ENCODE assay signal across 11 cellular contexts in the genomic region with DNA sequence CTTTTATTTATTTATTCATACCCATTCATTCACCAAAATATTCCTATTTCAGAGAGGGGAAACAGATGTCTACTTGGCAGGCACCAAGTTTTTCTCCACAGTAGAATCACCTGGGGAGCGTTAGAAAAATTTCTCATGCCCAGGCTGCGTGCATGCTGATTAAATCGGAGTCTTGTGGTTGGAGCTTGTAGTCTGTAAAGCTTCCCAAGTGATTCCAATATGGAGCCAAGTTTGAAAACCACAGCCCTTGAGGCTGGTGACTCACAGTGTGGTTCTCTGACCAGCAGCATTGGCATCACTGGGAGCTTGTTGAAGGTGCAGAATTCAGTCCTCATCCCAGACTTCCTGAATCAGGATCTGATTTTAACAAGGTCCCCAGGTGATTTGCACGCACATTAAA. TPM values are rescaled to one million over a fixed set of nuclear protein-coding genes. Genes with fewer than 3 reads are reported as not detected.
DNase-seq lines count a peak whose midpoint lies in the region; ATAC-seq and TF ChIP-seq lines count a peak whose summit lies in the region.
"Had no signal": no experiment of that assay in that cellular context is flagged by ENCODE, and none has a peak within 500 bp of the region (broad histone marks: within the 10 kb centered on the region; RNA-seq: fewer than 3 reads in every experiment).

No MANE protein-coding gene starts in this region.

- H3K27me3 ChIP-seq in sigmoid colon (no peaks in the 10 kb centered on the region), spleen (replicated peaks in 1 of 7) (no peaks in the 10 kb centered on the region)
- H3K27me3 ChIP-seq in naive thymus-derived CD4-positive, alpha-beta T cell (ENCODE audit: control insufficient read depth in 2 of 2, insufficient read depth in 2 of 2, low read length in 2 of 2): no peaks in the 10 kb centered on the region

- no peak for TF ChIP-seq EP300 in sigmoid colon (IDR thresholded peaks at IDR 0.05)

- H3K4me3 ChIP-seq in fibroblast of pulmonary artery (replicated peaks; ENCODE audit: low read depth, low read length): no peak overlapping the region
- no peak overlapping the region for H3K4me3 ChIP-seq in sigmoid colon
- H3K4me3 ChIP-seq in spleen: no peak overlapping the region
- no peak overlapping the region for H3K4me3 ChIP-seq in naive thymus-derived CD4-positive, alpha-beta T cell (ENCODE audit: low read length)

- 85 to 89% methylated on average over 4 of the region's 4 CpGs for WGBS in sigmoid colon, 2 donors
- 92 to 97% (median 96%) methylated on average over 4 of the region's 4 CpGs for WGBS in spleen, 5 donors

- H3K4me3 Mint-ChIP-seq in naive thymus-derived CD4-positive, alpha-beta T cell: no peak overlapping the region
- H3K4me3 Mint-ChIP-seq: activated CD8-positive, alpha-beta memory T cell treated with anti-CD3 and anti-CD28 coated beads, Interleukin-2, amount 10 ng/mL, durations not matched to agents 7 days and 5 days had no signal

- intact Hi-C loops in sigmoid colon (cut with DNase I): no loop called here
- intact Hi-C loops in spleen (cut with DNase I; ENCODE audit: low total_unique reads): no loop called here
- intact Hi-C loops in naive thymus-derived CD4-positive, alpha-beta T cell (cut with micrococcal nuclease): no loop called here

- no peak for ATAC-seq in GM19035 (IDR thresholded peaks at IDR 0.05; ENCODE audit: unreplicated experiment)
- no peak for ATAC-seq in naive thymus-derived CD4-positive, alpha-beta T cell
- ATAC-seq: activated CD8-positive, alpha-beta memory T cell treated with anti-CD3 and anti-CD28 coated beads, Interleukin-2, amount 10 ng/mL, durations not matched to agents 7 days and 5 days had no signal

- DNase-seq in GM03348 (ENCODE audit: low spot score) (peak; percentile 84), SK-MEL-5 (ENCODE audit: low read depth, low spot score) (peak; percentile 96), fibroblast of pulmonary artery (ENCODE audit: low read depth) (peak; percentile 97), sigmoid colon (no peak), spleen (no peak), NCI-H82 (lab: John Stamatoyannopoulos, UW) (no peak)
- DNase-seq in naive thymus-derived CD4-positive, alpha-beta T cell: no peak
- DNase-seq: activated CD8-positive, alpha-beta memory T cell treated with anti-CD3 and anti-CD28 coated beads, Interleukin-2, amount 10 ng/mL, durations not matched to agents 7 days and 5 days; NCI-H1417 treated with DMSO at 0.1 percent for 48 hours; stimulated activated CD4-positive, alpha-beta T cell treated with anti-CD3 and anti-CD28 coated beads, Interleukin-2, amount 100 ng/mL, for 48 hours had no signal

- no peaks in the 10 kb centered on the region for H3K9me3 Mint-ChIP-seq in naive thymus-derived CD4-positive, alpha-beta T cell

- peaks cover 0 to 33% (median 5%) of the 10 kb centered on the region in 5 donors for H3K36me3 Mint-ChIP-seq in naive thymus-derived CD4-positive, alpha-beta T cell

- no peaks in the 10 kb centered on the region for H3K27me3 Mint-ChIP-seq in naive thymus-derived CD4-positive, alpha-beta T cell
- H3K27me3 Mint-ChIP-seq: activated CD8-positive, alpha-beta memory T cell treated with anti-CD3 and anti-CD28 coated beads, Interleukin-2, amount 10 ng/mL, durations not matched to agents 7 days and 5 days had no signal

- H3K27ac ChIP-seq in sigmoid colon: peak overlapping the region in 3 of 4 donors; percentile 15 to 56 (median 50)
- H3K27ac ChIP-seq in spleen: peak overlapping the region in 1 of 8 donors; percentile 32
- H3K27ac ChIP-seq in naive thymus-derived CD4-positive, alpha-beta T cell (ENCODE audit: low read depth, low read length): no peak overlapping the region

- H3K4me1 Mint-ChIP-seq in naive thymus-derived CD4-positive, alpha-beta T cell: peaks cover 0 to 36% (median 6%) of the 10 kb centered on the region in 7 donors

- CTCF ChIA-PET in naive thymus-derived CD4-positive, alpha-beta T cell (lab: Charles Lee): no interaction called here

- POLR2A ChIA-PET in naive thymus-derived CD4-positive, alpha-beta T cell (lab: Charles Lee): no interaction called here

- H3K36me3 ChIP-seq in sigmoid colon (no peaks in the 10 kb centered on the region), spleen (peaks cover 0 to 62% (median 7%) of the 10 kb centered on the region in 6 donors)
- H3K36me3 ChIP-seq in naive thymus-derived CD4-positive, alpha-beta T cell (ENCODE audit: control insufficient read depth in 2 of 3, insufficient read depth in 3 of 3, low read length in 3 of 3): peaks cover 0 to 26% (median 0%) of the 10 kb centered on the region in 3 experiments

- H3K27ac Mint-ChIP-seq in naive thymus-derived CD4-positive, alpha-beta T cell: no peak overlapping the region
- H3K27ac Mint-ChIP-seq: activated CD8-positive, alpha-beta memory T cell treated with anti-CD3 and anti-CD28 coated beads, Interleukin-2, amount 10 ng/mL, durations not matched to agents 7 days and 5 days had no signal

- H3K4me1 ChIP-seq in sigmoid colon (peaks cover 0 to 47% (median 38%) of the 10 kb centered on the region in 4 donors), spleen (peaks cover 21 to 43% (median 29%) of the 10 kb centered on the region in 6 donors)
- H3K4me1 ChIP-seq in naive thymus-derived CD4-positive, alpha-beta T cell (ENCODE audit: control insufficient read depth in 2 of 2, insufficient read depth in 2 of 2, low read length in 2 of 2): no peaks in the 10 kb centered on the region

- TF ChIP-seq POLR2A in sigmoid colon (IDR thresholded peaks at IDR 0.05): no peak
- no peak for TF ChIP-seq POLR2A in spleen (IDR thresholded peaks at IDR 0.05)

- TF ChIP-seq CTCF in fibroblast of pulmonary artery (IDR thresholded peaks at IDR 0.05; ENCODE audit: low read length, missing control alignments) (no peak), sigmoid colon (IDR thresholded peaks at IDR 0.05) (no peak), spleen (IDR thresholded peaks at IDR 0.05 in 8 of 11, conservative IDR thresholded peaks at IDR 0.05 in 3 of 11) (no peak)

- no peaks in the 10 kb centered on the region for H3K9me3 ChIP-seq in sigmoid colon
- no peaks in the 10 kb centered on the region for H3K9me3 ChIP-seq in spleen
- H3K9me3 ChIP-seq in naive thymus-derived CD4-positive, alpha-beta T cell (ENCODE audit: control insufficient read depth in 2 of 3, low read length in 3 of 3): no peaks in the 10 kb centered on the region

- in situ Hi-C loops in SK-MEL-5 (cut with HindIII; ENCODE audit: low pct_unique_long_range_greater_than_20kb, low sequenced_read_pairs): no loop called here

RNA-seq across cellular contexts. Expression of gene PDHB, which starts 49.7 kb away (rescaled TPM):
- 75.7 and 90.4 TPM in 2 replicates for total RNA-seq in SK-MEL-5 (2014; rRNA removed; shearing (Covaris generic))
- polyA plus RNA-seq in SK-MEL-5 (2015; cell fraction: cytosol; rRNA removed): 67.5 and 73.5 TPM in 2 replicates
- polyA plus RNA-seq in SK-MEL-5 (2015; cell fraction: nucleus; rRNA removed): 36.3 and 47.0 TPM in 2 replicates
- total RNA-seq in sigmoid colon (100 to 1,000 TPM in 2 of 4 donors, 10 to 100 TPM in 2; 92.0 to 105 (median 98.9) TPM), spleen (10 to 100 TPM; 46.6 to 75.5 (median 58.0) TPM)
- polyA plus RNA-seq in sigmoid colon (100 to 1,000 TPM in 2 of 3 donors, 10 to 100 TPM in 1; 69.4 to 120 (median 111) TPM), spleen (10 to 100 TPM; 53.9 to 82.1 (median 71.1) TPM)
- 10 to 100 TPM; 30.1 to 58.1 (median 54.0) TPM for total RNA-seq in naive thymus-derived CD4-positive, alpha-beta T cell
- 100 to 1,000 TPM; 106 to 128 TPM for polyA plus RNA-seq in naive thymus-derived CD4-positive, alpha-beta T cell

RNA-seq across cellular contexts. Expression of gene PXK, which starts 51.2 kb away (rescaled TPM):
- total RNA-seq in SK-MEL-5 (2014; rRNA removed; shearing (Covaris generic)): 42.0 and 45.8 TPM in 2 replicates
- 37.3 and 42.9 TPM in 2 replicates for polyA plus RNA-seq in SK-MEL-5 (2015; cell fraction: cytosol; rRNA removed)
- 34.2 and 46.6 TPM in 2 replicates for polyA plus RNA-seq in SK-MEL-5 (2015; cell fraction: nucleus; rRNA removed)
- total RNA-seq in sigmoid colon: 10 to 100 TPM; 30.3 to 58.7 (median 50.5) TPM
- polyA plus RNA-seq in sigmoid colon: 10 to 100 TPM in 1 of 3 donors, 1 to 10 TPM in 2; 6.9 to 16.4 (median 8.4) TPM
- 10 to 100 TPM; 39.4 to 80.9 (median 56.5) TPM for total RNA-seq in spleen
- polyA plus RNA-seq in spleen: 10 to 100 TPM; 19.3 to 25.3 (median 19.9) TPM
- total RNA-seq in naive thymus-derived CD4-positive, alpha-beta T cell: 10 to 100 TPM; 17.3 to 38.9 (median 22.3) TPM
- 10 to 100 TPM; 23.1 to 26.3 TPM for polyA plus RNA-seq in naive thymus-derived CD4-positive, alpha-beta T cell

Comparison
In these comparisons a context has a peak if more than half of its experiments do, and no peak if none do; other contexts are left out.
1. DNase-seq: peak in GM03348 (single experiment), SK-MEL-5 (single experiment) and fibroblast of pulmonary artery (single experiment); none in sigmoid colon (single experiment), spleen (single experiment), NCI-H82 (single experiment) and naive thymus-derived CD4-positive, alpha-beta T cell (0 of 9).